Comparison of ENCODE assay signal across 8 cellular contexts in genomic region chr3:174441588-174442316, GRCh38.
A peak's percentile ranks its signal among the peaks of the same experiment; 100 is the strongest.
DNase-seq lines count a peak whose midpoint lies in the region; ATAC-seq and TF ChIP-seq lines count a peak whose summit lies in the region.

No MANE protein-coding gene starts in this region.

- H3K27ac ChIP-seq in thyroid gland, result peak overlapping the region; percentile 94 to 97 (median 96)

- in situ Hi-C loops in astrocyte of the cerebellum (cut with HindIII; ENCODE audit: low sequenced_read_pairs), result no loop called here

- TF ChIP-seq CTCF in astrocyte of the cerebellum (IDR thresholded peaks at IDR 0.05; ENCODE audit: low read depth, low read length, missing control alignments) (no peak), thyroid gland (IDR thresholded peaks at IDR 0.05) (no peak)

- no peak for ATAC-seq in GM21529 (IDR thresholded peaks at IDR 0.05; ENCODE audit: unreplicated experiment)

- 7 to 9% methylated on average over 11 of the region's 11 CpGs for WGBS in thyroid gland, 2 donors

- peaks cover 3% of the 10 kb centered on the region in 2 donors for H3K4me1 ChIP-seq in thyroid gland

- DNase-seq in NCI-H1436 (lab: John Stamatoyannopoulos, UW) (peak; percentile 5), NCI-H1436 treated with DMSO at 0.1 percent for 48 hours (lab: John Stamatoyannopoulos, UW) (no peak), NCI-H1092 treated with DMSO at 0.1 percent for 48 hours (lab: John Stamatoyannopoulos, UW) (peak; percentile 62), astrocyte of the cerebellum (ENCODE audit: low read depth) (no peak), left kidney (ENCODE audit: low read depth, low spot score) (peak; percentile 53), thyroid gland (no peak), SIG-M5 treated with dmso at 0.1 percent for 504 hours (lab: John Stamatoyannopoulos, UW; ENCODE audit: unreplicated experiment) (no peak)

- H3K4me3 ChIP-seq in astrocyte of the cerebellum (ENCODE audit: low read depth, low read length) (peak overlapping the region; percentile 65), thyroid gland (replicated peaks in 1 of 3) (peak overlapping the region; percentile 52 to 77 (median 73))

- intact Hi-C loops in thyroid gland (cut with DNase I), result no loop called here

- no peaks in the 10 kb centered on the region for H3K27me3 ChIP-seq in thyroid gland

- no peak for TF ChIP-seq POLR2A in thyroid gland (IDR thresholded peaks at IDR 0.05)

- H3K9me3 ChIP-seq in thyroid gland, result no peaks in the 10 kb centered on the region

- no peaks in the 10 kb centered on the region for H3K36me3 ChIP-seq in thyroid gland

Comparison
In these comparisons a context has a peak if more than half of its experiments do, and no peak if none do; other contexts are left out.
1. DNase-seq: peak in NCI-H1436 (single experiment), NCI-H1092 treated with DMSO at 0.1 percent for 48 hours (single experiment) and left kidney (single experiment); none in NCI-H1436 treated with DMSO at 0.1 percent for 48 hours (single experiment), astrocyte of the cerebellum (single experiment), thyroid gland (0 of 2) and SIG-M5 treated with dmso at 0.1 percent for 504 hours (single experiment).